Comparison of ENCODE assay signal across 13 cellular contexts in the genomic region with DNA sequence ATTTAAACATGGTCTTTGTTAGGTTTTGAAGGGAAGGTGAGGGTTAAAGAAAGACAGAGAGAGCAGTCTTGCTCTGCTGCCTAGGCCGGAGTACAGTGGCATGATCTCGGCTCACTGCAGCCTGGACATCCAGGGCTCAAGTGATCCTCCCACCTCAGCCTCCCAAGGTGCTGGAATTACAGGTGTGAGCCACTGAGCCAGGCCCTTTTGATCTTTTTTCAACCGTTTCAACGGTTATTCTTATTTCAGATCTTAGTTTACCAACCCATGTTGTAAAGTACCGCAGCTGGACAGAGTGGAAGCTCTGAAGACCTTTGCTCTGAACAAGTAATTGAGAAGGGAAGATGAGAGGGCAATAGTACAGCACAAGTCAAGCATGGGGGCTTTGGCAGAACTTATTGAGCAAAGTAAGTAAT. TPM values are rescaled to one million over a fixed set of nuclear protein-coding genes. Genes with fewer than 3 reads are reported as not detected.
DNase-seq lines count a peak whose midpoint lies in the region; ATAC-seq and TF ChIP-seq lines count a peak whose summit lies in the region.
"Had no signal": no experiment of that assay in that cellular context is flagged by ENCODE, and none has a peak within 500 bp of the region (broad histone marks: within the 10 kb centered on the region; RNA-seq: fewer than 3 reads in every experiment).

No MANE protein-coding gene starts in this region.

- no peak overlapping the region for H3K27ac Mint-ChIP-seq in activated naive CD4-positive, alpha-beta T cell treated with anti-CD3 and anti-CD28 coated beads for 36 hours
- H3K27ac Mint-ChIP-seq in activated naive CD4-positive, alpha-beta T cell treated with anti-CD3 and anti-CD28 coated beads, Interleukin-2, amount 50 U/mL, for 72 hours = peak overlapping the region in 1 of 2 donors; percentile 98
- H3K27ac Mint-ChIP-seq in activated B cell treated with CpG ODN at 0.5 μM for 24 hours = no peak overlapping the region
- H3K27ac Mint-ChIP-seq in stimulated activated naive CD8-positive, alpha-beta T cell treated with anti-CD3 and anti-CD28 coated beads, Interleukin-15, amount 100 ng/mL, for 72 hours = no peak overlapping the region

- intact Hi-C loops in activated naive CD4-positive, alpha-beta T cell treated with anti-CD3 and anti-CD28 coated beads for 36 hours (cut with micrococcal nuclease) = no loop called here
- intact Hi-C loops in activated B cell treated with CpG ODN at 0.5 μM for 24 hours (cut with micrococcal nuclease) = loop anchor here (10.0 kb wide), 1 partner anchor 173 kb away; no protein-coding TSS in a partner anchor

- TF ChIP-seq CTCF in activated B cell treated with CpG ODN at 0.5 μM for 24 hours (IDR thresholded peaks at IDR 0.05) = no peak

- H3K4me1 Mint-ChIP-seq in activated naive CD4-positive, alpha-beta T cell treated with anti-CD3 and anti-CD28 coated beads for 36 hours (ENCODE audit: low read depth) = peaks cover 41% of the 10 kb centered on the region
- H3K4me1 Mint-ChIP-seq in activated B cell treated with CpG ODN at 0.5 μM for 24 hours = peaks cover 29% of the 10 kb centered on the region
- peaks cover 62% of the 10 kb centered on the region for H3K4me1 Mint-ChIP-seq in stimulated activated naive CD8-positive, alpha-beta T cell treated with anti-CD3 and anti-CD28 coated beads, Interleukin-15, amount 100 ng/mL, for 72 hours

- H3K36me3 Mint-ChIP-seq in activated naive CD4-positive, alpha-beta T cell treated with anti-CD3 and anti-CD28 coated beads for 36 hours (ENCODE audit: low read depth) = peaks cover 22% of the 10 kb centered on the region
- H3K36me3 Mint-ChIP-seq in activated naive CD4-positive, alpha-beta T cell treated with anti-CD3 and anti-CD28 coated beads, Interleukin-2, amount 50 U/mL, for 72 hours = peaks cover 28 to 31% of the 10 kb centered on the region in 2 donors
- H3K36me3 Mint-ChIP-seq in activated B cell treated with CpG ODN at 0.5 μM for 24 hours (ENCODE audit: low read depth) = peaks cover 12% of the 10 kb centered on the region

- no peak for DNase-seq in activated naive CD4-positive, alpha-beta T cell treated with anti-CD3 and anti-CD28 coated beads for 36 hours
- no peak for DNase-seq in activated naive CD4-positive, alpha-beta T cell treated with anti-CD3 and anti-CD28 coated beads, Interleukin-2, amount 50 U/mL, for 72 hours (ENCODE audit: low spot score in 2 of 2)
- DNase-seq in activated B cell treated with CpG ODN at 0.5 μM for 24 hours (no peak), left kidney (ENCODE audit: low read depth, low spot score) (peak; percentile 63), hippocampal formation (lab: John Stamatoyannopoulos, UW) (no peak)
- DNase-seq in stimulated activated naive CD8-positive, alpha-beta T cell treated with anti-CD3 and anti-CD28 coated beads, Interleukin-15, amount 100 ng/mL, for 72 hours = no peak
- DNase-seq: activated gamma-delta T cell treated with Interleukin-2 at 50 U/mL for 16 hours, BE2C, NCI-H1417 treated with DMSO at 0.1 percent for 48 hours, ovary, T-helper 9 cell had no signal

- no peaks in the 10 kb centered on the region for H3K27me3 Mint-ChIP-seq in activated naive CD4-positive, alpha-beta T cell treated with anti-CD3 and anti-CD28 coated beads for 36 hours (ENCODE audit: low read depth)
- H3K27me3 Mint-ChIP-seq in activated B cell treated with CpG ODN at 0.5 μM for 24 hours = no peaks in the 10 kb centered on the region
- H3K27me3 Mint-ChIP-seq in stimulated activated naive CD8-positive, alpha-beta T cell treated with anti-CD3 and anti-CD28 coated beads, Interleukin-15, amount 100 ng/mL, for 72 hours = no peaks in the 10 kb centered on the region

- CTCF ChIA-PET in activated naive CD4-positive, alpha-beta T cell treated with anti-CD3 and anti-CD28 coated beads for 36 hours (lab: Charles Lee) = interaction anchor here (0.6 to 1.5 kb wide), 3 partner anchors 32 to 718 kb away, joined by 3 to 5 read pairs (median 3); no protein-coding TSS in a partner anchor
- CTCF ChIA-PET in activated B cell treated with CpG ODN at 0.5 μM for 24 hours (lab: Charles Lee) = no interaction called here

- H3K9me3 Mint-ChIP-seq in activated naive CD4-positive, alpha-beta T cell treated with anti-CD3 and anti-CD28 coated beads for 36 hours = no peaks in the 10 kb centered on the region
- H3K9me3 Mint-ChIP-seq in activated naive CD4-positive, alpha-beta T cell treated with anti-CD3 and anti-CD28 coated beads, Interleukin-2, amount 50 U/mL, for 72 hours = no peaks in the 10 kb centered on the region
- H3K9me3 Mint-ChIP-seq in activated B cell treated with CpG ODN at 0.5 μM for 24 hours = no peaks in the 10 kb centered on the region
- no peaks in the 10 kb centered on the region for H3K9me3 Mint-ChIP-seq in stimulated activated naive CD8-positive, alpha-beta T cell treated with anti-CD3 and anti-CD28 coated beads, Interleukin-15, amount 100 ng/mL, for 72 hours

- ATAC-seq in activated naive CD4-positive, alpha-beta T cell treated with anti-CD3 and anti-CD28 coated beads, Interleukin-2, amount 50 U/mL, for 72 hours = no peak
- ATAC-seq in activated B cell treated with CpG ODN at 0.5 μM for 24 hours (ENCODE audit: low read depth) = no peak
- no peak for ATAC-seq in stimulated activated naive CD8-positive, alpha-beta T cell treated with anti-CD3 and anti-CD28 coated beads, Interleukin-15, amount 100 ng/mL, for 72 hours
- ATAC-seq in GM21528 (IDR thresholded peaks at IDR 0.05; ENCODE audit: low FRiP score, unreplicated experiment) = no peak
- no peak for ATAC-seq in GM19452 (IDR thresholded peaks at IDR 0.05; ENCODE audit: unreplicated experiment)

- H3K4me3 Mint-ChIP-seq in activated naive CD4-positive, alpha-beta T cell treated with anti-CD3 and anti-CD28 coated beads for 36 hours = peak overlapping the region; percentile 96
- peak overlapping the region; percentile 87 for H3K4me3 Mint-ChIP-seq in activated B cell treated with CpG ODN at 0.5 μM for 24 hours
- peak overlapping the region; percentile 48 to 99 for H3K4me3 Mint-ChIP-seq in stimulated activated naive CD8-positive, alpha-beta T cell treated with anti-CD3 and anti-CD28 coated beads, Interleukin-15, amount 100 ng/mL, for 72 hours

- POLR2A ChIA-PET in activated B cell treated with CpG ODN at 0.5 μM for 24 hours (lab: Charles Lee) = no interaction called here

RNA-seq across cellular contexts. Expression of a gene that starts 1.2 kb away (rescaled TPM):
- total RNA-seq in activated naive CD4-positive, alpha-beta T cell treated with anti-CD3 and anti-CD28 coated beads for 36 hours = 100 to 1,000 TPM; 126 to 127 TPM
- total RNA-seq in activated naive CD4-positive, alpha-beta T cell treated with anti-CD3 and anti-CD28 coated beads, Interleukin-2, amount 50 U/mL, for 72 hours = 100 to 1,000 TPM; 102 to 138 TPM
- total RNA-seq in activated B cell treated with CpG ODN at 0.5 μM for 24 hours = 49.6 and 51.5 TPM in 2 replicates
